ENCODE assay signal across 8 cellular contexts in the genomic region with DNA sequence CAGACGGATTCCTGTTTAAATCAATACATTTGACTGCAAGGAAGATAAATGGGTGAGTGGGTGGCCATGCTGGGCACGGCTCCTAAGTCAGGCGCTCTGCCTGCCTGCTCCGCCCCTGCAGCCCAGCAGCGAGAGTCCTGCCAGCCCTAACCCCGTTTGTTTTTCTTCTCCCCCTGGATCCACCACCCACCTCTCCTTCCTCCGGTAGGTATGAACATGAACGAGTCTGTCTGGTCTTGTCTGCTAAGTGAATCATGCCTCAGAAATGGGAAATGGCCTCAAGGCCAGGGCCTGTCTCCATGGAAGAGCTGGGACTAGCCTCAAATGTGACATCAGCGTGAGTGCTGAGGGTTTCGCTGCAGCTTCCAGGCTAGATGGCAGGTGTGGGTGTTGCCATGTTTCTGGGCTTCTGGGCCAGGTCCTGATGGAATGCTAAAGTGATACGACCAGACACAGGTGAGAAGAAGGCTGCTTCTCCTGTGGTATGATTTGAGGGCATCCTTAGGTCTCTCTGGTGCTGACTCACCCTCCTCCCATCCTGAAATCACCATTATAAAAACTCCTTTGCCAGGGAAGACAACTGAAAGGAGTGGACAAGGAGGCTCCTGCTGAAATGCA. TPM values are rescaled to one million over a fixed set of nuclear protein-coding genes. Genes with fewer than 3 reads are reported as not detected.
DNase-seq lines count a peak whose midpoint lies in the region; ATAC-seq and TF ChIP-seq lines count a peak whose summit lies in the region.

No MANE protein-coding gene starts in this region.

- POLR2A ChIA-PET in MCF 10A (lab: Yijun Ruan, JAX) = interaction anchor here (0.6 to 16.2 kb wide), 7 partner anchors 7 to 730 kb away, joined by 4 to 415 read pairs (median 120); a partner anchor contains a TSS

- peaks cover 23% of the 10 kb centered on the region for H3K4me1 ChIP-seq in HUES6 (ENCODE audit: control insufficient read depth, insufficient read depth, low read length)

- H3K27me3 ChIP-seq in HUES6 (ENCODE audit: control insufficient read depth, insufficient read depth, low read length) (no peaks in the 10 kb centered on the region), kidney epithelial cell (ENCODE audit: control insufficient read depth, insufficient read depth, low read length) (no peaks in the 10 kb centered on the region)

- intact Hi-C loops in MCF 10A (cut with micrococcal nuclease) = no loop called here

- H3K27ac ChIP-seq in HUES6 (ENCODE audit: low read depth, low read length) (no peak overlapping the region), temporal lobe (ENCODE audit: low read depth, low read length) (peak overlapping the region; percentile 88)

- no peaks in the 10 kb centered on the region for H3K9me3 ChIP-seq in HUES6 (ENCODE audit: control insufficient read depth, insufficient read depth, low read depth, low read length)

- H3K4me3 ChIP-seq in HUES6 (ENCODE audit: low read depth, low read length) (no peak overlapping the region), kidney epithelial cell (ENCODE audit: low read depth, low read length) (no peak overlapping the region)

- H3K4me3 Mint-ChIP-seq in MCF 10A (ENCODE audit: unreplicated experiment) = peak overlapping the region; percentile 38

- DNase-seq in MCF 10A (ENCODE audit: unreplicated experiment) = peak; percentile 99
- peak; percentile 84 for DNase-seq in kidney epithelial cell (ENCODE audit: low read depth)
- DNase-seq in activated effector memory CD4-positive, alpha-beta T cell treated with anti-CD3 and anti-CD28 coated beads, Interleukin-2, amount 50 U/mL, for 16 hours = no peak
- DNase-seq in NOMO-1 (lab: John Stamatoyannopoulos, UW; ENCODE audit: unreplicated experiment in 2 of 2) = no peak

- H3K36me3 ChIP-seq in HUES6 (ENCODE audit: control insufficient read depth, insufficient read depth, low read length) = no peaks in the 10 kb centered on the region
- no peaks in the 10 kb centered on the region for H3K36me3 ChIP-seq in kidney epithelial cell (ENCODE audit: control insufficient read depth, insufficient read depth, low read length)

- TF ChIP-seq CTCF in MCF 10A (IDR thresholded peaks at IDR 0.05; ENCODE audit: unreplicated experiment) (no peak), kidney epithelial cell (IDR thresholded peaks at IDR 0.05; ENCODE audit: insufficient read depth, low read length, poor library complexity, severe bottlenecking) (no peak)

- H3K9me3 Mint-ChIP-seq in MCF 10A (ENCODE audit: unreplicated experiment) = no peaks in the 10 kb centered on the region

- peak overlapping the region; percentile 2 for H3K9ac ChIP-seq in HUES6 (ENCODE audit: low read length)

- CTCF ChIA-PET in MCF 10A (lab: Yijun Ruan, JAX) = interaction anchor here (0.7 to 1.2 kb wide), 2 partner anchors 17 to 21 kb away, joined by 3 read pairs; no protein-coding TSS in a partner anchor

- no TSS peak for BruUV-seq in MCF 10A (replicated peaks; lab: Mats Ljungman, UMichigan)

- ATAC-seq in GM21390 (IDR thresholded peaks at IDR 0.05; ENCODE audit: unreplicated experiment) (no peak), GM21825 (IDR thresholded peaks at IDR 0.05; ENCODE audit: unreplicated experiment) (no peak)

- peaks cover 61% of the 10 kb centered on the region for H3K4me1 Mint-ChIP-seq in MCF 10A (ENCODE audit: insufficient read depth, unreplicated experiment)

- H3K27ac Mint-ChIP-seq in MCF 10A (ENCODE audit: low read depth, unreplicated experiment) = peak overlapping the region; percentile 85

- H3K27me3 Mint-ChIP-seq in MCF 10A (ENCODE audit: insufficient read depth, unreplicated experiment) = no peaks in the 10 kb centered on the region

- H3K36me3 Mint-ChIP-seq in MCF 10A (ENCODE audit: insufficient read depth, unreplicated experiment) = peaks cover 6% of the 10 kb centered on the region

RNA-seq across cellular contexts. Expression of a gene that starts 5.6 kb away (rescaled TPM):
- total RNA-seq in MCF 10A (2022) (50.7 and 70.2 TPM in 2 replicates), kidney epithelial cell (37.6 and 41.3 TPM in 2 replicates), temporal lobe (143 TPM)

RNA-seq across cellular contexts. Expression of a gene that starts 42.4 kb away (rescaled TPM):
- total RNA-seq in MCF 10A (2022) (26.5 and 31.4 TPM in 2 replicates), kidney epithelial cell (29.0 and 31.4 TPM in 2 replicates), temporal lobe (2.7 TPM)

Comparison
In these comparisons a context has a peak if more than half of its experiments do, and no peak if none do; other contexts are left out.
1. DNase-seq: peak in MCF 10A (single experiment) and kidney epithelial cell (single experiment); none in activated effector memory CD4-positive, alpha-beta T cell treated with anti-CD3 and anti-CD28 coated beads, Interleukin-2, amount 50 U/mL, for 16 hours (single experiment) and NOMO-1 (0 of 2).